ENCODE assay signal across 6 cellular contexts in genomic region chr16:22842031-22842430, GRCh38. TPM values are rescaled to one million over a fixed set of nuclear protein-coding genes. Genes with fewer than 3 reads are reported as not detected.
"Had no signal": no experiment of that assay in that cellular context is flagged by ENCODE, and none has a peak within 500 bp of the region (broad histone marks: within the 10 kb centered on the region; RNA-seq: fewer than 3 reads in every experiment).

No MANE protein-coding gene starts in this region.

RNA-seq across cellular contexts. Expression of gene HS3ST2, which starts 28.1 kb away (rescaled TPM):
- total RNA-seq: HepG2, HT-29, HT1080, IMR-90, K562 had no signal
- polyA plus RNA-seq: HepG2, IgD-negative memory B cell, IMR-90, K562 had no signal
